ENCODE assay signal across 9 cellular contexts in the genomic region with DNA sequence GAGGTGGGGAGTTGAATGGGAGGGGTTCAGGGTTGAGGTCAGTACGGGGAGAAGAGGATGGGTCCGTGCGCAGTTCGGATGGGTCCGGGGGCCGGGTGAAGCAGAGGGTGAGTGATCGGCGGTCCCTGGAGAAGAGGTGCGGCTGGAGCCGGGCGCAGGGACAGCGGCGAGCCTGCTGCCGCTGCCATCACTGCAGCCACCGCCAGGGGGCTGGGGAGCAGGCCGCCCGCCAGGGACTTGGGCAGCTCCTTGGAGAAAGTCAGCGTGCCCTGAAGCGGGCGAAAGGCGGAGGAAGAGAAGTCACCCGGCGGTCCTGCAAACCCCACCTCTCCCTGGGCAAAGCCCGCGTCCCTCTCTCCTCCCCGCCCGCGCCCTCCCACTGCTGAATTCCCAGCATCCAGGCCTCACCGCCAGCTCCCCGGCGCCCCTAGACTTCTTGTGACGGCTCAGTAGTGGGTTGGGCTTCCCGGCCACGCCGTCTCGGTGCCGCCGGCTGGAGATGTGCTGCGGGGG. TPM values are rescaled to one million over a fixed set of nuclear protein-coding genes. Genes with fewer than 3 reads are reported as not detected.
DNase-seq lines count a peak whose midpoint lies in the region; ATAC-seq, FAIRE-seq and TF ChIP-seq lines count a peak whose summit lies in the region.
"Had no signal": no experiment of that assay in that cellular context is flagged by ENCODE, and none has a peak within 500 bp of the region (broad histone marks: within the 10 kb centered on the region; RNA-seq: fewer than 3 reads in every experiment).

No MANE protein-coding gene starts in this region.

- H3K27ac ChIP-seq in astrocyte (ENCODE audit: low read depth, low read length) (no peak overlapping the region), rectal smooth muscle tissue (ENCODE audit: low read depth, low read length) (no peak overlapping the region)
- H3K27ac ChIP-seq: SK-N-MC had no signal

- H3K4me3 ChIP-seq in astrocyte (ENCODE audit: insufficient read depth, low read depth, low read length) (peak overlapping the region; percentile 44), rectal smooth muscle tissue (ENCODE audit: low read length) (peak overlapping the region; percentile 49)
- H3K4me3 ChIP-seq: SK-N-MC had no signal

- H3K27me3 Mint-ChIP-seq in astrocyte (ENCODE audit: low read depth, unreplicated experiment), result no peaks in the 10 kb centered on the region

- H3K4me1 Mint-ChIP-seq in astrocyte (ENCODE audit: low read depth, unreplicated experiment), result peaks cover 37% of the 10 kb centered on the region

- peak; percentile 89 for DNase-seq in EH (ENCODE audit: low read depth)
- peak; percentile 58 for DNase-seq in astrocyte (ENCODE audit: low read depth)
- DNase-seq in hippocampal formation (lab: John Stamatoyannopoulos, UW), result peak; percentile 63 to 79
- no peak for DNase-seq in NCI-H345 (lab: John Stamatoyannopoulos, UW)

- peaks cover 12% of the 10 kb centered on the region for H3K36me3 Mint-ChIP-seq in astrocyte (ENCODE audit: low read depth, unreplicated experiment)

- H3K9ac ChIP-seq in astrocyte (ENCODE audit: low read length), result peak overlapping the region; percentile 65
- no peak overlapping the region for H3K9ac ChIP-seq in rectal smooth muscle tissue (ENCODE audit: low read length)

- H3K9me3 ChIP-seq in astrocyte (ENCODE audit: insufficient read depth, low read depth, low read length), result no peaks in the 10 kb centered on the region

- H3K79me2 ChIP-seq in astrocyte (ENCODE audit: insufficient read depth, low read length), result no peaks in the 10 kb centered on the region

- TF ChIP-seq EP300 in Ishikawa (IDR thresholded peaks at IDR 0.05; ENCODE audit: borderline replicate concordance), result no peak

- H3K4me1 ChIP-seq in astrocyte (ENCODE audit: insufficient read depth, low read length), result peaks cover 32% of the 10 kb centered on the region
- no peaks in the 10 kb centered on the region for H3K4me1 ChIP-seq in rectal smooth muscle tissue (ENCODE audit: control insufficient read depth, insufficient read depth, low read length)

- H3K4me2 ChIP-seq in astrocyte (ENCODE audit: low read length), result peak overlapping the region; percentile 89

- H3K27ac Mint-ChIP-seq in astrocyte (ENCODE audit: unreplicated experiment), result no peak overlapping the region

- H3K9me3 Mint-ChIP-seq in astrocyte (ENCODE audit: unreplicated experiment), result no peaks in the 10 kb centered on the region

- TF ChIP-seq CTCF in astrocyte (IDR thresholded peaks at IDR 0.05; ENCODE audit: insufficient read depth, low read depth, low read length), result peak; percentile 57

- H3K27me3 ChIP-seq in astrocyte (ENCODE audit: insufficient read depth, low read length) (no peaks in the 10 kb centered on the region), rectal smooth muscle tissue (ENCODE audit: control insufficient read depth, insufficient read depth, low read length) (no peaks in the 10 kb centered on the region)

- no peaks in the 10 kb centered on the region for H4K20me1 ChIP-seq in astrocyte (ENCODE audit: insufficient read depth, low read length)

- no peak for ATAC-seq in GM21390 (IDR thresholded peaks at IDR 0.05; ENCODE audit: unreplicated experiment)
- ATAC-seq in HG02852 (IDR thresholded peaks at IDR 0.05; ENCODE audit: unreplicated experiment), result no peak

- no peak for FAIRE-seq in astrocyte (lab: Jason Lieb, UNC)

- TF ChIP-seq RAD21 in Ishikawa (IDR thresholded peaks at IDR 0.05; ENCODE audit: low read depth), result peak; percentile 74

- peak overlapping the region; percentile 80 for H2AFZ ChIP-seq in astrocyte (ENCODE audit: low read depth, low read length)

- H3K36me3 ChIP-seq in astrocyte (ENCODE audit: insufficient read depth, low read length) (no peaks in the 10 kb centered on the region), rectal smooth muscle tissue (ENCODE audit: control insufficient read depth, insufficient read depth, low read length) (no peaks in the 10 kb centered on the region)

- no peak overlapping the region for H3K4me3 Mint-ChIP-seq in astrocyte (ENCODE audit: unreplicated experiment)

TF ChIP-seq in Ishikawa, 13 proteins besides CTCF, POLR2A, EP300 and RAD21:
- TF ChIP-seq YY1 (IDR thresholded peaks at IDR 0.05; ENCODE audit: low read depth) (peak; percentile 69), TEAD4 (IDR thresholded peaks at IDR 0.05) (peak; percentile 44), USF1 (IDR thresholded peaks at IDR 0.05) (0 out of 2 replicates have a peak, but pooled peaks have one; percentile 19), FOXM1 (IDR thresholded peaks at IDR 0.05; ENCODE audit: borderline replicate concordance, low read depth) (no peak), TCF12 (IDR thresholded peaks at IDR 0.05; ENCODE audit: low read depth) (peak; percentile 68; the same call in 1 of the 2 replicates), NFIC (IDR thresholded peaks at IDR 0.05) (peak; percentile 67), REST (IDR thresholded peaks at IDR 0.05; ENCODE audit: low read depth) (no peak)
- TF ChIP-seq, protein P1, sequence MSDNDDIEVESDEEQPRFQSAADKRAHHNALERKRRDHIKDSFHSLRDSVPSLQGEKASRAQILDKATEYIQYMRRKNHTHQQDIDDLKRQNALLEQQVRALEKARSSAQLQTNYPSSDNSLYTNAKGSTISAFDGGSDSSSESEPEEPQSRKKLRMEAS (IDR thresholded peaks at IDR 0.05), result peak; percentile 86

RNA-seq across cellular contexts. Expression of gene GPR84, which starts 6.0 kb away (rescaled TPM):
- not detected in 2 replicates for total RNA-seq in astrocyte

RNA-seq across cellular contexts. Expression of gene ZNF385A, which starts 14.3 kb away (rescaled TPM):
- total RNA-seq in astrocyte, result 23.0 and 24.4 TPM in 2 replicates

RNA-seq across cellular contexts. Expression of gene COPZ1, which starts 45.3 kb away (rescaled TPM):
- total RNA-seq in astrocyte, result 134 and 136 TPM in 2 replicates

RNA-seq across cellular contexts. Expression of gene ITGA5, which starts 48.8 kb away (rescaled TPM):
- 317 and 382 TPM in 2 replicates for total RNA-seq in astrocyte
